In the genomic region with DNA sequence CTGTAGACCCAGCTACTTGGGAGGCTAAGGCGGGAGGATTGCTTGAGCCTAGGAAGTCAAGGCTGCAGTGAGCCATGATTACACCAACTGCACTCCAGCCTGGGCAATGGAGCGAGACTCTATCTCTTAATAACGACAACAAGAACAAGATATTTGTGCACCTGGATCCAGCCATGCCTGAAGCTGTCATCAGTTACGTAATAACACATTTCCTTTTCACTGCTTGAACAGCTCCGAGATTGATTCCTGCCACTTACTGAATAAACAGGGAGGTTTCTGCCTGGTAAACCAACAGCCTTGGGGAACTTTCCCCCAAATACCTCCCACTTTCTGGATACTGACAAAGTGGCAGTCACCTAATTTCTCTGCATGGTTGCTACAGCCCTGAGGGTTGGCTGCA, we compare ENCODE assay signal across 15 cellular contexts. TPM values are rescaled to one million over a fixed set of nuclear protein-coding genes. Genes with fewer than 3 reads are reported as not detected.
DNase-seq lines count a peak whose midpoint lies in the region; ATAC-seq and TF ChIP-seq lines count a peak whose summit lies in the region.
"Had no signal": no experiment of that assay in that cellular context is flagged by ENCODE, and none has a peak within 500 bp of the region (broad histone marks: within the 10 kb centered on the region; RNA-seq: fewer than 3 reads in every experiment).

No MANE protein-coding gene starts in this region.

- H3K27me3 ChIP-seq in BLaER1 treated with 17β-estradiol and CSF1 and Interleukin-3, amounts not matched to agents 10 nM and 100 nM, result no peaks in the 10 kb centered on the region
- no peaks in the 10 kb centered on the region for H3K27me3 ChIP-seq in sigmoid colon

- peak overlapping the region in 6 of 10 experiments; percentile 6 to 78 (median 46); a peak in 11 of 20 replicates for H3K4me3 ChIP-seq in BLaER1 treated with 17β-estradiol and CSF1 and Interleukin-3, amounts not matched to agents 10 nM and 100 nM
- H3K4me3 ChIP-seq in fibroblast of villous mesenchyme (ENCODE audit: low read depth, low read length), result peak overlapping the region; percentile 30
- peak overlapping the region in 2 of 4 donors; percentile 73 to 75 for H3K4me3 ChIP-seq in sigmoid colon

- peaks cover 0 to 8% (median 0%) of the 10 kb centered on the region in 11 experiments; a peak in 4 of 22 replicates for H3K9me3 ChIP-seq in BLaER1 treated with 17β-estradiol and CSF1 and Interleukin-3, amounts not matched to agents 10 nM and 100 nM (replicated peaks in 1 of 11)
- no peaks in the 10 kb centered on the region for H3K9me3 ChIP-seq in sigmoid colon

- intact Hi-C loops in sigmoid colon (cut with DNase I), result no loop called here

- H3K4me1 ChIP-seq in BLaER1 treated with 17β-estradiol and CSF1 and Interleukin-3, amounts not matched to agents 10 nM and 100 nM, result peaks cover 86 to 100% (median 96%) of the 10 kb centered on the region in 10 experiments
- H3K4me1 ChIP-seq in sigmoid colon, result peaks cover 0 to 90% (median 85%) of the 10 kb centered on the region in 4 donors

- peak overlapping the region in 8 of 11 experiments; percentile 12 to 85 (median 79); a peak in 12 of 22 replicates for H3K9ac ChIP-seq in BLaER1 treated with 17β-estradiol and CSF1 and Interleukin-3, amounts not matched to agents 10 nM and 100 nM

- TF ChIP-seq EP300 in sigmoid colon (IDR thresholded peaks at IDR 0.05), result no peak

- no peak for TF ChIP-seq POLR2A in sigmoid colon (IDR thresholded peaks at IDR 0.05)

- ATAC-seq in HG03521 (IDR thresholded peaks at IDR 0.05; ENCODE audit: unreplicated experiment), result no peak

- H4K20me1 ChIP-seq in BLaER1 treated with 17β-estradiol and CSF1 and Interleukin-3, amounts not matched to agents 10 nM and 100 nM, result no peaks in the 10 kb centered on the region; a peak in 3 of 22 replicates

- TF ChIP-seq CTCF in fibroblast of villous mesenchyme (IDR thresholded peaks at IDR 0.05; ENCODE audit: insufficient read depth, low read depth, low read length) (no peak), sigmoid colon (IDR thresholded peaks at IDR 0.05) (no peak)

- DNase-seq in NAMALWA (ENCODE audit: low spot score) (peak; percentile 97), fibroblast of villous mesenchyme (ENCODE audit: low read depth) (no peak), sigmoid colon (no peak), ureter (ENCODE audit: low spot score) (no peak), COR-L47 (lab: John Stamatoyannopoulos, UW) (no peak), AML-193 (lab: John Stamatoyannopoulos, UW) (no peak)
- DNase-seq: activated gamma-delta T cell treated with Interleukin-2 at 50 U/mL for 16 hours, hippocampal formation, NCI-H2107, SIG-M5 had no signal

- peaks cover 11 to 57% (median 33%) of the 10 kb centered on the region in 11 experiments; a peak in 21 of 22 replicates for H3K36me3 ChIP-seq in BLaER1 treated with 17β-estradiol and CSF1 and Interleukin-3, amounts not matched to agents 10 nM and 100 nM
- peaks cover 17 to 68% (median 37%) of the 10 kb centered on the region in 4 donors for H3K36me3 ChIP-seq in sigmoid colon

- 63 to 82% methylated on average over 5 of the region's 5 CpGs for WGBS in sigmoid colon, 2 donors

- peak overlapping the region in 10 of 11 experiments; percentile 17 to 90 (median 86); a peak in 20 of 22 replicates for H3K27ac ChIP-seq in BLaER1 treated with 17β-estradiol and CSF1 and Interleukin-3, amounts not matched to agents 10 nM and 100 nM
- peak overlapping the region; percentile 91 to 98 (median 94) for H3K27ac ChIP-seq in sigmoid colon

- H3K4me2 ChIP-seq in BLaER1 treated with 17β-estradiol and CSF1 and Interleukin-3, amounts not matched to agents 10 nM and 100 nM, result peak overlapping the region; percentile 64 to 98 (median 95)

RNA-seq across cellular contexts. Expression of a gene that starts 5.4 kb away (rescaled TPM):
- total RNA-seq in fibroblast of villous mesenchyme (253 and 312 TPM in 2 replicates), sigmoid colon (1,000 to 10,000 TPM in 2 of 4 donors, 100 to 1,000 TPM in 2; 691 to 1,314 (median 1,068) TPM), ureter (170 TPM)
- polyA plus RNA-seq in sigmoid colon, result 100 to 1,000 TPM in 1 of 3 donors, 10 to 100 TPM in 2; 29.8 to 130 (median 89.4) TPM

RNA-seq across cellular contexts. Expression of a gene that starts 36.4 kb away (rescaled TPM):
- total RNA-seq in fibroblast of villous mesenchyme (39.7 and 44.5 TPM in 2 replicates), sigmoid colon (1 to 10 TPM in 3 of 4 donors, under 1 TPM in 1; 0.99 to 6.0 (median 2.8) TPM), ureter (1.4 TPM)
- polyA plus RNA-seq in sigmoid colon, result 10 to 100 TPM in 1 of 3 donors, 1 to 10 TPM in 2; 1.2 to 13.0 (median 2.1) TPM

RNA-seq across cellular contexts. Expression of a gene that starts 47.5 kb away (rescaled TPM):
- total RNA-seq in fibroblast of villous mesenchyme, result not detected in 2 replicates
- not detected for total RNA-seq in sigmoid colon
- polyA plus RNA-seq in sigmoid colon, result 1 to 10 TPM in 1 of 3 donors, not detected in 2; 8.1 TPM
- total RNA-seq in ureter, result not detected
- total RNA-seq: activated CD8-positive, alpha-beta memory T cell treated with anti-CD3 and anti-CD28 coated beads for 36 hours; HT-29; MCF 10A had no signal
